ENCODE assay signal across 1 cellular context in the genomic region with DNA sequence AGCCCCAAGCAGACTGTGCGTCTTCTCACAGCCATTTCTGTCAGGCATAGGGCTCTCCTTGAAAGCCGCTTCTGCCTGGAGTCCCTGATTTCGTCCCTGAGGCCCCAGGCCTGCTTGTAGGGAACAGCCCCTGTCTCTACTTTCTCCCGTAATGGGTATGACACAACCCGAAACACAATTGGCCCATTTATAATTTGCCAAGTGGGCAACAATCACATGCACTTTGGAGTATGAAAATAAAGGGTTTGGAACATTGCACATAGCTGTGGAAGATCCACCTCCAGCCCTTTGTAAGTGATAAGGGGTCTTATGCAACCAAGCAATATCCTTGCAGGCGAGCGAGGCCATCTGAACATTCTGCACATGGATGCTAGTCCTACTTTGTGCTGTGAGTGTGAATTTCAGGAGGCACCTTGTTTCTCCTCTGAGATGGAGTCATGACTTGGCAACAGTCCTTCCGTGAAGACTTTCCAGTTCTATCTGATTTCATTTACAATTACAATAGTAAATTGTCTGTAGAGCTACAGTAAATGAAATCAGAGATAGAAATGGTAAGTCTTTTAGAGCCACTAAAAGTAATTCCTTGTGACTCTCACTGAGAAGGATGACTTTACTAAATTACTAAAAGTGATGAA.
TF ChIP-seq lines count a peak whose summit lies in the region.

No MANE protein-coding gene starts in this region.

TF ChIP-seq in GM23338, 12 proteins besides CTCF, POLR2A, EP300 and RAD21 (continued from another document):
- TF ChIP-seq, protein P1, sequence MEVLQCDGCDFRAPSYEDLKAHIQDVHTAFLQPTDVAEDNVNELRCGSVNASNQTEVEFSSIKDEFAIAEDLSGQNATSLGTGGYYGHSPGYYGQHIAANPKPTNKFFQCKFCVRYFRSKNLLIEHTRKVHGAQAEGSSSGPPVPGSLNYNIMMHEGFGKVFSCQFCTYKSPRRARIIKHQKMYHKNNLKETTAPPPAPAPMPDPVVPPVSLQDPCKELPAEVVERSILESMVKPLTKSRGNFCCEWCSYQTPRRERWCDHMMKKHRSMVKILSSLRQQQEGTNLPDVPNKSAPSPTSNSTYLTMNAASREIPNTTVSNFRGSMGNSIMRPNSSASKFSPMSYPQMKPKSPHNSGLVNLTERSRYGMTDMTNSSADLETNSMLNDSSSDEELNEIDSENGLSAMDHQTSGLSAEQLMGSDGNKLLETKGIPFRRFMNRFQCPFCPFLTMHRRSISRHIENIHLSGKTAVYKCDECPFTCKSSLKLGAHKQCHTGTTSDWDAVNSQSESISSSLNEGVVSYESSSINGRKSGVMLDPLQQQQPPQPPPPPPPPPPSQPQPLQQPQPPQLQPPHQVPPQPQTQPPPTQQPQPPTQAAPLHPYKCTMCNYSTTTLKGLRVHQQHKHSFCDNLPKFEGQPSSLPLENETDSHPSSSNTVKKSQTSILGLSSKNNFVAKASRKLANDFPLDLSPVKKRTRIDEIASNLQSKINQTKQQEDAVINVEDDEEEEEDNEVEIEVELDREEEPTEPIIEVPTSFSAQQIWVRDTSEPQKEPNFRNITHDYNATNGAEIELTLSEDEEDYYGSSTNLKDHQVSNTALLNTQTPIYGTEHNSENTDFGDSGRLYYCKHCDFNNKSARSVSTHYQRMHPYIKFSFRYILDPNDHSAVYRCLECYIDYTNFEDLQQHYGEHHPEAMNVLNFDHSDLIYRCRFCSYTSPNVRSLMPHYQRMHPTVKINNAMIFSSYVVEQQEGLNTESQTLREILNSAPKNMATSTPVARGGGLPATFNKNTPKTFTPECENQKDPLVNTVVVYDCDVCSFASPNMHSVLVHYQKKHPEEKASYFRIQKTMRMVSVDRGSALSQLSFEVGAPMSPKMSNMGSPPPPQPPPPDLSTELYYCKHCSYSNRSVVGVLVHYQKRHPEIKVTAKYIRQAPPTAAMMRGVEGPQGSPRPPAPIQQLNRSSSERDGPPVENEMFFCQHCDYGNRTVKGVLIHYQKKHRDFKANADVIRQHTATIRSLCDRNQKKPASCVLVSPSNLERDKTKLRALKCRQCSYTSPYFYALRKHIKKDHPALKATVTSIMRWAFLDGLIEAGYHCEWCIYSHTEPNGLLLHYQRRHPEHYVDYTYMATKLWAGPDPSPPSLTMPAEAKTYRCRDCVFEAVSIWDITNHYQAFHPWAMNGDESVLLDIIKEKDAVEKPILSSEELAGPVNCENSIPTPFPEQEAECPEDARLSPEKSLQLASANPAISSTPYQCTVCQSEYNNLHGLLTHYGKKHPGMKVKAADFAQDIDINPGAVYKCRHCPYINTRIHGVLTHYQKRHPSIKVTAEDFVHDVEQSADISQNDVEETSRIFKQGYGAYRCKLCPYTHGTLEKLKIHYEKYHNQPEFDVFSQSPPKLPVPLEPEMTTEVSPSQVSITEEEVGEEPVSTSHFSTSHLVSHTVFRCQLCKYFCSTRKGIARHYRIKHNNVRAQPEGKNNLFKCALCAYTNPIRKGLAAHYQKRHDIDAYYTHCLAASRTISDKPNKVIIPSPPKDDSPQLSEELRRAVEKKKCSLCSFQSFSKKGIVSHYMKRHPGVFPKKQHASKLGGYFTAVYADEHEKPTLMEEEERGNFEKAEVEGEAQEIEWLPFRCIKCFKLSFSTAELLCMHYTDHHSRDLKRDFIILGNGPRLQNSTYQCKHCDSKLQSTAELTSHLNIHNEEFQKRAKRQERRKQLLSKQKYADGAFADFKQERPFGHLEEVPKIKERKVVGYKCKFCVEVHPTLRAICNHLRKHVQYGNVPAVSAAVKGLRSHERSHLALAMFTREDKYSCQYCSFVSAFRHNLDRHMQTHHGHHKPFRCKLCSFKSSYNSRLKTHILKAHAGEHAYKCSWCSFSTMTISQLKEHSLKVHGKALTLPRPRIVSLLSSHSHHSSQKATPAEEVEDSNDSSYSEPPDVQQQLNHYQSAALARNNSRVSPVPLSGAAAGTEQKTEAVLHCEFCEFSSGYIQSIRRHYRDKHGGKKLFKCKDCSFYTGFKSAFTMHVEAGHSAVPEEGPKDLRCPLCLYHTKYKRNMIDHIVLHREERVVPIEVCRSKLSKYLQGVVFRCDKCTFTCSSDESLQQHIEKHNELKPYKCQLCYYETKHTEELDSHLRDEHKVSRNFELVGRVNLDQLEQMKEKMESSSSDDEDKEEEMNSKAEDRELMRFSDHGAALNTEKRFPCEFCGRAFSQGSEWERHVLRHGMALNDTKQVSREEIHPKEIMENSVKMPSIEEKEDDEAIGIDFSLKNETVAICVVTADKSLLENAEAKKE (CRISPR knock-in tag; IDR thresholded peaks at IDR 0.05), result no peak
- TF ChIP-seq, protein P2, sequence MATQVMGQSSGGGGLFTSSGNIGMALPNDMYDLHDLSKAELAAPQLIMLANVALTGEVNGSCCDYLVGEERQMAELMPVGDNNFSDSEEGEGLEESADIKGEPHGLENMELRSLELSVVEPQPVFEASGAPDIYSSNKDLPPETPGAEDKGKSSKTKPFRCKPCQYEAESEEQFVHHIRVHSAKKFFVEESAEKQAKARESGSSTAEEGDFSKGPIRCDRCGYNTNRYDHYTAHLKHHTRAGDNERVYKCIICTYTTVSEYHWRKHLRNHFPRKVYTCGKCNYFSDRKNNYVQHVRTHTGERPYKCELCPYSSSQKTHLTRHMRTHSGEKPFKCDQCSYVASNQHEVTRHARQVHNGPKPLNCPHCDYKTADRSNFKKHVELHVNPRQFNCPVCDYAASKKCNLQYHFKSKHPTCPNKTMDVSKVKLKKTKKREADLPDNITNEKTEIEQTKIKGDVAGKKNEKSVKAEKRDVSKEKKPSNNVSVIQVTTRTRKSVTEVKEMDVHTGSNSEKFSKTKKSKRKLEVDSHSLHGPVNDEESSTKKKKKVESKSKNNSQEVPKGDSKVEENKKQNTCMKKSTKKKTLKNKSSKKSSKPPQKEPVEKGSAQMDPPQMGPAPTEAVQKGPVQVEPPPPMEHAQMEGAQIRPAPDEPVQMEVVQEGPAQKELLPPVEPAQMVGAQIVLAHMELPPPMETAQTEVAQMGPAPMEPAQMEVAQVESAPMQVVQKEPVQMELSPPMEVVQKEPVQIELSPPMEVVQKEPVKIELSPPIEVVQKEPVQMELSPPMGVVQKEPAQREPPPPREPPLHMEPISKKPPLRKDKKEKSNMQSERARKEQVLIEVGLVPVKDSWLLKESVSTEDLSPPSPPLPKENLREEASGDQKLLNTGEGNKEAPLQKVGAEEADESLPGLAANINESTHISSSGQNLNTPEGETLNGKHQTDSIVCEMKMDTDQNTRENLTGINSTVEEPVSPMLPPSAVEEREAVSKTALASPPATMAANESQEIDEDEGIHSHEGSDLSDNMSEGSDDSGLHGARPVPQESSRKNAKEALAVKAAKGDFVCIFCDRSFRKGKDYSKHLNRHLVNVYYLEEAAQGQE (IDR thresholded peaks at IDR 0.05; ENCODE audit: unreplicated experiment), result no peak
- TF ChIP-seq, protein P3, sequence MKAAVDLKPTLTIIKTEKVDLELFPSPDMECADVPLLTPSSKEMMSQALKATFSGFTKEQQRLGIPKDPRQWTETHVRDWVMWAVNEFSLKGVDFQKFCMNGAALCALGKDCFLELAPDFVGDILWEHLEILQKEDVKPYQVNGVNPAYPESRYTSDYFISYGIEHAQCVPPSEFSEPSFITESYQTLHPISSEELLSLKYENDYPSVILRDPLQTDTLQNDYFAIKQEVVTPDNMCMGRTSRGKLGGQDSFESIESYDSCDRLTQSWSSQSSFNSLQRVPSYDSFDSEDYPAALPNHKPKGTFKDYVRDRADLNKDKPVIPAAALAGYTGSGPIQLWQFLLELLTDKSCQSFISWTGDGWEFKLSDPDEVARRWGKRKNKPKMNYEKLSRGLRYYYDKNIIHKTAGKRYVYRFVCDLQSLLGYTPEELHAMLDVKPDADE (IDR thresholded peaks at IDR 0.05), result no peak
- no peak for TF ChIP-seq POLR2AphosphoS5 (IDR thresholded peaks at IDR 0.05; ENCODE audit: low read depth)
- TF ChIP-seq EZH2phosphoT487 (IDR thresholded peaks at IDR 0.05; ENCODE audit: unreplicated experiment), result no peak
- no peak for TF ChIP-seq STAT1 (IDR thresholded peaks at IDR 0.05; ENCODE audit: unreplicated experiment)
- TF ChIP-seq ZNF331 (CRISPR knock-in tag; IDR thresholded peaks at IDR 0.05; ENCODE audit: low read depth), result no peak
